ENCODE assay signal across 12 cellular contexts in genomic region chr3:172987268-172987667, GRCh38.
A peak's percentile ranks its signal among the peaks of the same experiment; 100 is the strongest.
DNase-seq lines count a peak whose midpoint lies in the region; ATAC-seq and TF ChIP-seq lines count a peak whose summit lies in the region.
"Had no signal": no experiment of that assay in that cellular context is flagged by ENCODE, and none has a peak within 500 bp of the region (broad histone marks: within the 10 kb centered on the region; RNA-seq: fewer than 3 reads in every experiment).

No MANE protein-coding gene starts in this region.

- TF ChIP-seq CTCF in A673 (conservative IDR thresholded peaks at IDR 0.05; ENCODE audit: low read depth, low read length) (peak; percentile 65), GM13976 (IDR thresholded peaks at IDR 0.05; ENCODE audit: borderline replicate concordance, control extremely low read depth, extremely low read depth, insufficient read depth, missing control alignments) (peak; percentile 4), OCI-LY7 (conservative IDR thresholded peaks at IDR 0.05; ENCODE audit: low read length) (peak; percentile 43; the same call in 1 of the 2 replicates), epithelial cell of proximal tubule (conservative IDR thresholded peaks at IDR 0.05; ENCODE audit: low read depth, low read length) (peak; percentile 73), suprapubic skin (IDR thresholded peaks at IDR 0.05) (no peak)

- no peaks in the 10 kb centered on the region for H3K9me3 ChIP-seq in A673 (ENCODE audit: low read depth, low read length, poor library complexity, severe bottlenecking)
- H3K9me3 ChIP-seq in OCI-LY7 (ENCODE audit: low read length): no peaks in the 10 kb centered on the region
- H3K9me3 ChIP-seq in suprapubic skin: no peaks in the 10 kb centered on the region

- no peaks in the 10 kb centered on the region for H3K36me3 ChIP-seq in A673 (ENCODE audit: insufficient read depth, low read length, poor library complexity, severe bottlenecking)
- H3K36me3 ChIP-seq in OCI-LY7 (ENCODE audit: insufficient read depth, low read length): no peaks in the 10 kb centered on the region
- no peaks in the 10 kb centered on the region for H3K36me3 ChIP-seq in suprapubic skin

- ATAC-seq in HG03469 (IDR thresholded peaks at IDR 0.05; ENCODE audit: unreplicated experiment): no peak

- H3K27me3 ChIP-seq in A673 (replicated peaks; ENCODE audit: insufficient read depth, low read depth, low read length, poor library complexity): no peaks in the 10 kb centered on the region
- H3K27me3 ChIP-seq in suprapubic skin: no peaks in the 10 kb centered on the region

- 61% methylated on average over 3 of the region's 3 CpGs for WGBS in suprapubic skin

- POLR2A ChIA-PET in A673 (lab: Charles Lee; ENCODE audit: low non-redundant PET) (no interaction called here), OCI-LY7 (lab: Charles Lee) (no interaction called here)

- TF ChIP-seq POLR2A in suprapubic skin (IDR thresholded peaks at IDR 0.05): no peak

- no peaks in the 10 kb centered on the region for H3K79me2 ChIP-seq in OCI-LY7 (ENCODE audit: insufficient read depth, low read depth, low read length)
- H3K79me2 ChIP-seq: parathyroid adenoma had no signal

- H2AFZ ChIP-seq in OCI-LY7 (ENCODE audit: low read length): no peak overlapping the region
- H2AFZ ChIP-seq: parathyroid adenoma had no signal

- no peak overlapping the region for H3K27ac ChIP-seq in A673 (ENCODE audit: low read depth, low read length, poor library complexity, severe bottlenecking)
- H3K27ac ChIP-seq in OCI-LY7 (ENCODE audit: low read depth, low read length, poor library complexity, severe bottlenecking): no peak overlapping the region
- H3K27ac ChIP-seq in suprapubic skin: no peak overlapping the region
- H3K27ac ChIP-seq: parathyroid adenoma had no signal

- in situ Hi-C loops in GM13976 (cut with MboI; ENCODE audit: low sequenced_read_pairs, unreplicated experiment): no loop called here

- intact Hi-C loops in A673 (cut with micrococcal nuclease; ENCODE audit: unreplicated experiment) (loop anchor here (5.0 to 10.0 kb wide), 2 partner anchors 58 to 290 kb away; no protein-coding TSS in a partner anchor), OCI-LY7 (cut with micrococcal nuclease; ENCODE audit: unreplicated experiment) (no loop called here)

- H3K4me2 ChIP-seq in OCI-LY7 (ENCODE audit: low read length): no peak overlapping the region

- TF ChIP-seq EP300 in suprapubic skin (IDR thresholded peaks at IDR 0.05): no peak

- peak; percentile 47 for DNase-seq in A673 (ENCODE audit: low spot score)
- DNase-seq in GM13976 (ENCODE audit: low spot score): no peak
- no peak for DNase-seq in OCI-LY7 (ENCODE audit: low spot score)
- no peak for DNase-seq in epithelial cell of proximal tubule (ENCODE audit: low read depth)
- no peak for DNase-seq in suprapubic skin (ENCODE audit: low spot score in 2 of 2)
- DNase-seq in MV-4-11 (lab: John Stamatoyannopoulos, UW): no peak
- DNase-seq in DMS153 (lab: John Stamatoyannopoulos, UW): no peak
- DNase-seq: activated T-cell treated with anti-CD3 and anti-CD28 coated beads for 4 hours; central memory CD4-positive, alpha-beta T cell; NCI-H1417 treated with DMSO at 0.1 percent for 48 hours had no signal

- H3K9me2 ChIP-seq in OCI-LY7 (ENCODE audit: insufficient read depth, low read length): no peaks in the 10 kb centered on the region

- H4K20me1 ChIP-seq in OCI-LY7 (ENCODE audit: insufficient read depth, low read length): no peaks in the 10 kb centered on the region

- H3K4me1 ChIP-seq in A673 (ENCODE audit: insufficient read depth, low read length, poor library complexity, severe bottlenecking) (peaks cover 15% of the 10 kb centered on the region), OCI-LY7 (ENCODE audit: insufficient read depth, low read length, poor library complexity, severe bottlenecking) (no peaks in the 10 kb centered on the region), suprapubic skin (no peaks in the 10 kb centered on the region)
- H3K4me1 ChIP-seq: parathyroid adenoma had no signal

- no peak overlapping the region for H3K4me3 ChIP-seq in A673 (ENCODE audit: low read depth, low read length, poor library complexity, severe bottlenecking)
- no peak overlapping the region for H3K4me3 ChIP-seq in OCI-LY7 (ENCODE audit: low read depth, low read length, poor library complexity, severe bottlenecking)
- no peak overlapping the region for H3K4me3 ChIP-seq in epithelial cell of proximal tubule (ENCODE audit: low read depth, low read length)
- H3K4me3 ChIP-seq in suprapubic skin: no peak overlapping the region

- CTCF ChIA-PET in A673 (lab: Charles Lee) (no interaction called here), OCI-LY7 (lab: Charles Lee; ENCODE audit: unreplicated experiment) (interaction anchor here (0.5 kb wide), 1 partner anchor 9 kb away, joined by 3 read pairs; no protein-coding TSS in a partner anchor)

- no TSS peak for BruUV-seq in A673 (replicated peaks; lab: Mats Ljungman, UMichigan)
- BruUV-seq in OCI-LY7 (replicated peaks; lab: Mats Ljungman, UMichigan): no TSS peak

Comparison
In these comparisons a context has a peak if more than half of its experiments do, and no peak if none do; other contexts are left out.
1. CTCF ChIP-seq: peak in A673 (single experiment), GM13976 (single experiment), OCI-LY7 (single experiment) and epithelial cell of proximal tubule (single experiment); none in suprapubic skin (0 of 2).